In the genomic region with DNA sequence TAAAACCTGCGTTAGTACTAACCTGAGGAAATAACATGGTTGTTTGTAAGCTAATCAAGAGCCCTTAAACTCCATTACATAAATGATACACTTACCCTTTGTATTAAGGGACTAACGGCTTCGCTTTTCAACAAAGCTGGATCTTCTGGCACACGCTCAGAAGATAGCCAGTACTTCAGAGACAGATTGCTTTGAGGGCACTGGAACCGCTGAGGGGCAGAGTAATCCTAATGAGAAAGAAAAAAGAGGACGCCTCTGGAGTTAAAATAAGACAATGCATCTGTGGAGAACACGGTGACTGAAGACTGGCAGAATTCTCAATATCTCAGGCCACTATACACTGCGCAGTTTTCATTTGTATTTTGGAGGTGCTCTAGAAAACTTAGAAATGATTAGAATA, we compare ENCODE assay signal across 9 cellular contexts. TPM values are rescaled to one million over a fixed set of nuclear protein-coding genes. Genes with fewer than 3 reads are reported as not detected.
A peak's percentile ranks its signal among the peaks of the same experiment; 100 is the strongest.
DNase-seq lines count a peak whose midpoint lies in the region; ATAC-seq, FAIRE-seq and TF ChIP-seq lines count a peak whose summit lies in the region.
"Had no signal": no experiment of that assay in that cellular context is flagged by ENCODE, and none has a peak within 500 bp of the region (broad histone marks: within the 10 kb centered on the region; RNA-seq: fewer than 3 reads in every experiment).

No MANE protein-coding gene starts in this region.

- no peaks in the 10 kb centered on the region for H3K9me3 ChIP-seq in CD4-positive, alpha-beta T cell (ENCODE audit: control insufficient read depth, low read length)
- H3K9me3 ChIP-seq in K562 (replicated peaks; ENCODE audit: control insufficient read depth, insufficient read depth, low read depth, low read length) = no peaks in the 10 kb centered on the region
- no peaks in the 10 kb centered on the region for H3K9me3 ChIP-seq in MM.1S (replicated peaks; ENCODE audit: insufficient read depth, low read length)

- peaks cover 28% of the 10 kb centered on the region for H3K4me1 Mint-ChIP-seq in CD4-positive, alpha-beta T cell (ENCODE audit: low read depth)
- peaks cover 24 to 27% of the 10 kb centered on the region in 2 donors for H3K4me1 Mint-ChIP-seq in natural killer cell

- H3K36me3 ChIP-seq in K562 (ENCODE audit: control insufficient read depth, insufficient read depth, low read length) (peaks cover 4% of the 10 kb centered on the region; the same call in 1 of the 3 replicates), MM.1S (replicated peaks; ENCODE audit: insufficient read depth, low read length) (no peaks in the 10 kb centered on the region)

- H3K4me2 ChIP-seq in K562 (ENCODE audit: insufficient read depth, low read length) (peak overlapping the region; percentile 76), MM.1S (ENCODE audit: low read depth, low read length) (no peak overlapping the region)

- H3K9me3 Mint-ChIP-seq in CD4-positive, alpha-beta T cell = no peaks in the 10 kb centered on the region
- H3K9me3 Mint-ChIP-seq in natural killer cell = no peaks in the 10 kb centered on the region

- H4K20me1 ChIP-seq in K562 (replicated peaks; ENCODE audit: control insufficient read depth, insufficient read depth, low read length) (no peaks in the 10 kb centered on the region; the same call in 1 of the 2 replicates), MM.1S (ENCODE audit: insufficient read depth, low read length) (no peaks in the 10 kb centered on the region)

- peaks cover 2% of the 10 kb centered on the region; the same call in 1 of the 2 replicates for H3F3A ChIP-seq in MM.1S (ENCODE audit: insufficient read depth, low read length)

- TF ChIP-seq CTCF in CD4-positive, alpha-beta T cell (IDR thresholded peaks at IDR 0.05) = no peak
- TF ChIP-seq CTCF in NB4 (IDR thresholded peaks at IDR 0.05; ENCODE audit: low read depth, low read length) (no peak), K562 (IDR thresholded peaks at IDR 0.05 in 2 of 3, conservative IDR thresholded peaks at IDR 0.05 in 1 of 3; ENCODE audit: insufficient read depth in 2 of 3, low read depth in 1 of 3, low read length in 3 of 3) (no peak; a peak in 1 of 6 replicates), natural killer cell (IDR thresholded peaks at IDR 0.05) (no peak), MM.1S (IDR thresholded peaks at IDR 0.05; ENCODE audit: low read length) (no peak)

- H3K4me1 ChIP-seq in K562 (replicated peaks in 1 of 2; ENCODE audit: control insufficient read depth in 2 of 2, insufficient read depth in 2 of 2, low read length in 2 of 2) = peaks cover 8% of the 10 kb centered on the region in 2 experiments; a peak in 4 of 5 replicates
- 0 out of 2 replicates have a peak, but pooled peaks cover 3% of the 10 kb centered on the region for H3K4me1 ChIP-seq in MM.1S (ENCODE audit: low read length)

- TF ChIP-seq POLR2A in NB4 (IDR thresholded peaks at IDR 0.05; ENCODE audit: extremely low read depth, insufficient read length) = no peak
- TF ChIP-seq POLR2A in K562 (conservative IDR thresholded peaks at IDR 0.05) = no peak

- H3K27me3 ChIP-seq in CD4-positive, alpha-beta T cell (ENCODE audit: control insufficient read depth, insufficient read depth, low read length) = no peaks in the 10 kb centered on the region
- H3K27me3 ChIP-seq in K562 (ENCODE audit: control insufficient read depth in 2 of 2, insufficient read depth in 2 of 2, low read length in 2 of 2) (no peaks in the 10 kb centered on the region), MM.1S (replicated peaks; ENCODE audit: insufficient read depth, low read length) (no peaks in the 10 kb centered on the region)

- peaks cover 10% of the 10 kb centered on the region for H3K36me3 Mint-ChIP-seq in CD4-positive, alpha-beta T cell (ENCODE audit: low read depth)
- no peaks in the 10 kb centered on the region for H3K36me3 Mint-ChIP-seq in natural killer cell

- FAIRE-seq in K562 (lab: Jason Lieb, UNC) = no peak
- FAIRE-seq: endothelial cell of umbilical vein had no signal

- H3K9ac ChIP-seq in K562 (ENCODE audit: insufficient read depth in 1 of 2, low read depth in 2 of 2, low read length in 2 of 2) = peak overlapping the region in 1 of 2 experiments; percentile 75; a peak in 2 of 4 replicates
- no peak overlapping the region for H3K9ac ChIP-seq in MM.1S (ENCODE audit: low read length)

- POLR2A ChIA-PET in CD4-positive, alpha-beta T cell (lab: Charles Lee) = interaction anchor here (0.6 to 0.9 kb wide), 3 partner anchors 15 to 1690 kb away, joined by 3 to 4 read pairs (median 3); a partner anchor contains a TSS
- POLR2A ChIA-PET in K562 (lab: Yijun Ruan, JAX) = no interaction called here

- H3K79me2 ChIP-seq in K562 (ENCODE audit: control insufficient read depth, insufficient read depth, low read length) = peaks cover 43% of the 10 kb centered on the region
- H3K79me2 ChIP-seq in MM.1S (ENCODE audit: low read length) = peaks cover 31% of the 10 kb centered on the region

- no peak overlapping the region for H3K27ac ChIP-seq in CD4-positive, alpha-beta T cell (ENCODE audit: low read depth, low read length)
- H3K27ac ChIP-seq in K562 (ENCODE audit: extremely low read depth, low read depth, low read length) (no peak overlapping the region; the same call in 2 of the 3 replicates), MM.1S (ENCODE audit: low read length) (no peak overlapping the region)

- no peak for DNase-seq in CD4-positive, alpha-beta T cell
- DNase-seq in NB4 (ENCODE audit: low read depth) (no peak), K562 (ENCODE audit: extremely low read depth in 1 of 4, low spot score in 3 of 4) (peak in 1 of 4 experiments; percentile 17), natural killer cell (no peak), MM.1S (no peak), epidermal melanocyte (ENCODE audit: insufficient read length, low spot score) (no peak)

- peak overlapping the region; percentile 92 for H3K27ac Mint-ChIP-seq in CD4-positive, alpha-beta T cell
- H3K27ac Mint-ChIP-seq in natural killer cell = peak overlapping the region; percentile 53 to 91

- BruUV-seq in K562 (replicated peaks; lab: Mats Ljungman, UMichigan) = no TSS peak

- intact Hi-C loops in CD4-positive, alpha-beta T cell (cut with DNase I, micrococcal nuclease) = loop anchor here in 1 of 2 experiments (5.0 to 10.0 kb wide), 2 partner anchors 524 to 1809 kb away; a partner anchor contains a TSS
- intact Hi-C loops in K562 (cut with micrococcal nuclease) = no loop called here
- intact Hi-C loops in natural killer cell (cut with micrococcal nuclease) = no loop called here

- H2AFZ ChIP-seq in K562 (ENCODE audit: low read depth, low read length) (peak overlapping the region; percentile 90), MM.1S (ENCODE audit: low read length) (no peak overlapping the region)

- TF ChIP-seq EP300 in K562 (IDR thresholded peaks at IDR 0.05; ENCODE audit: low read length) = no peak

- H3K9me1 ChIP-seq in K562 (ENCODE audit: control insufficient read depth, insufficient read depth, low read length) = no peaks in the 10 kb centered on the region

- TF ChIP-seq RAD21 in K562 (CRISPR knock-in tag; conservative IDR thresholded peaks at IDR 0.05 in 1 of 2, IDR thresholded peaks at IDR 0.05 in 1 of 2) = no peak

- in situ Hi-C loops in K562 (cut with MboI) = no loop called here

- H3K4me3 ChIP-seq in NB4 (ENCODE audit: low read depth, low read length) = peak overlapping the region; percentile 86
- H3K4me3 ChIP-seq in K562 = peak overlapping the region; percentile 81
- H3K4me3 ChIP-seq in MM.1S (ENCODE audit: low read length) = no peak overlapping the region

- H3K27me3 Mint-ChIP-seq in CD4-positive, alpha-beta T cell = no peaks in the 10 kb centered on the region
- no peaks in the 10 kb centered on the region for H3K27me3 Mint-ChIP-seq in natural killer cell (ENCODE audit: low read depth in 2 of 2)

- peak overlapping the region; percentile 98 for H3K4me3 Mint-ChIP-seq in CD4-positive, alpha-beta T cell
- peak overlapping the region; percentile 97 for H3K4me3 Mint-ChIP-seq in natural killer cell

- H3K9me2 ChIP-seq in MM.1S (replicated peaks; ENCODE audit: insufficient read depth, low read length) = no peaks in the 10 kb centered on the region

- WGBS in K562 (ENCODE audit: insufficient coverage, low coverage, missing lambda C conversion rate) = 57% methylated on average over 8 of the region's 8 CpGs

- no peak for ATAC-seq in CD4-positive, alpha-beta T cell (ENCODE audit: poor library complexity)
- no peak for ATAC-seq in K562
- no peak for ATAC-seq in natural killer cell
- no peak for ATAC-seq in HG03280 (IDR thresholded peaks at IDR 0.05; ENCODE audit: unreplicated experiment)
- no peak for ATAC-seq in HG03571 (IDR thresholded peaks at IDR 0.05; ENCODE audit: unreplicated experiment)

- CTCF ChIA-PET in CD4-positive, alpha-beta T cell (lab: Charles Lee) = interaction anchor here (0.6 kb wide), 1 partner anchor 19 kb away, joined by 3 read pairs; no protein-coding TSS in a partner anchor
- CTCF ChIA-PET in K562 (lab: Yijun Ruan, JAX; ENCODE audit: low intra/inter-chr PET ratio) = no interaction called here

TF ChIP-seq in K562, 482 proteins besides CTCF, POLR2A, EP300 and RAD21:
- TF ChIP-seq ZNF551 (CRISPR knock-in tag; IDR thresholded peaks at IDR 0.05) = no peak
- TF ChIP-seq PHF8 (IDR thresholded peaks at IDR 0.05; ENCODE audit: borderline replicate concordance, low read length) = no peak
- TF ChIP-seq KLF16 (IDR thresholded peaks at IDR 0.05) = no peak

RNA-seq across cellular contexts. Expression of a gene that starts 1.5 kb away (rescaled TPM):
- total RNA-seq in CD4-positive, alpha-beta T cell = 10 to 100 TPM; 59.9 to 68.4 TPM
- 20.3 and 135 TPM in 2 replicates for total RNA-seq in K562 (2011; cell fraction: chromatin; rRNA removed; ENCODE audit: low replicate concordance)
- total RNA-seq in K562 (2011; cell fraction: nucleolus; rRNA removed) = 19.5 and 35.8 TPM in 2 replicates
- 63.8 and 108 TPM in 2 replicates for total RNA-seq in K562 (2011; cell fraction: nucleoplasm; rRNA removed)
- total RNA-seq in K562 (2014; rRNA removed) = 51.1 and 57.5 TPM in 2 replicates
- 120 and 134 TPM in 2 replicates for total RNA-seq in K562 (2014; rRNA removed; fragmentation: Illumina TruSeq; extraction: Trizol)
- total RNA-seq in K562 (2015; rRNA removed; fragmentation: Illumina TruSeq; extraction: Trizol) = 99.6 and 109 TPM in 2 replicates
- 57.5 and 63.6 TPM in 2 replicates for total RNA-seq in K562 (2021)
- polyA plus RNA-seq in K562 (2011; rRNA removed) = 44.8 and 67.4 TPM in 2 replicates
- polyA plus RNA-seq in K562 (2011; cell fraction: cytosol; rRNA removed) = 4.3 and 11.4 TPM in 2 replicates
- 20.3 and 31.6 TPM in 2 replicates for polyA plus RNA-seq in K562 (2011; cell fraction: nucleus; rRNA removed)
- polyA plus RNA-seq in K562 (2012) = 44.3 and 49.8 TPM in 2 replicates
- 74.2 and 80.2 TPM in 2 replicates for polyA plus RNA-seq in K562 (2014; fragmentation: Illumina TruSeq; extraction: Trizol)
- polyA plus RNA-seq in K562 (2014; fragmentation: Nextera tagmentation; extraction: Ambion mirVana) = 10 to 100 TPM; 34.8 to 41.6 TPM
- polyA plus RNA-seq in K562 (2014; rRNA removed) = 45.3 and 58.4 TPM in 2 replicates
- polyA minus RNA-seq in K562 (2011; rRNA and poly(A)+ RNA removed) = 101 and 119 TPM in 2 replicates
- 29.7 and 30.8 TPM in 2 replicates for polyA minus RNA-seq in K562 (2011; cell fraction: cytosol; rRNA and poly(A)+ RNA removed)
- 46.9 and 94.2 TPM in 2 replicates for polyA minus RNA-seq in K562 (2011; cell fraction: nucleus; rRNA and poly(A)+ RNA removed)
- total RNA-seq in natural killer cell = 10 to 100 TPM; 63.1 to 96.7 (median 72.8) TPM
